In the genomic region with DNA sequence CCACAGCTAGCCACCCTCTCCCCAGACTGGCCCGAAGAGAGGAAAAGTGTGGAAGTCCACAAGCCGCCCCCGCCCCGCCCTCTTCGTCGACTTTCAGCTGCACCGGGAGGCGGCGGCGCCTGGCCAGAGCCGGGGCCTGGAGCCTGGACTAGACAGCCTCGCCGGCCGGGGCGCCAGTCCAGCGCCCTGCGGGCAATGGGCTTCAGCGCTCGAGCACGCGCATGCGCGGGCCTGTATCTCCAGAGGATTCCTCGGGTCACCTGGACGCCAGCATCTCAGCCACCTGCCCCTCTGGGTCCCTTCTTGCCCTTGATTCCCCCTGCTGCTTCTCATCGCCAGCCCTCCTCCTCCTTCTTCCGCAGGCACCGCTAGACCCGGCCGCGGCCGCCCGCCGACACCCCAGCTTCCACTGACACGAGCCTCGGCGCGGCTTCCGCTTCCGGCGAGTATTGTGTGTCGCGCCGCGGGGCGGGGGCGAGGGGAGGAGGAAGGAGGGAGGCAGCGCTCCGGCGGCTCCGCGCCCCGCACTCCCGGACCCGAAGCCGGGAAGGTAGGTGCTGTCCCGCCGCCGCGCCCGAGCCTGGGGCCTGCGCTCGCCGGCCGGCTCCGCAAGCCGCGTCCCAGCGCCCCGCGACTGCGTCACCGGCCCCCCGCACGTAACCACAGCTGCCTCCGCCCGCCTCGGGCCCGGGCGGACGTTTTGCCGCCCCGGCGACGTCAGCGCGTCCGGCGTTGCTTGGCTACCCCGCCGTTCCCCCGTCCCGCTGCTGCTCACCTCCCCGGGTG, we compare ENCODE assay signal across 1 cellular context.
TF ChIP-seq lines count a peak whose summit lies in the region.

TRIM39 (plus strand) TSS at position 482 of the 786 bp plus-strand sequence. CDS start 2,391 bp downstream, outside the sequence.

TF ChIP-seq in neural cell, 6 proteins besides CTCF, POLR2A, EP300 and RAD21:
- TF ChIP-seq REST (IDR thresholded peaks at IDR 0.05; ENCODE audit: borderline replicate concordance) (peak; percentile 66), EZH2 (IDR thresholded peaks at IDR 0.05; ENCODE audit: borderline replicate concordance, insufficient read depth, low read length, poor library complexity, severe bottlenecking) (no peak), SMC3 (conservative IDR thresholded peaks at IDR 0.05; ENCODE audit: poor library complexity) (peak; percentile 32), POLR2AphosphoS5 (IDR thresholded peaks at IDR 0.05) (peak; percentile 85), MXI1 (conservative IDR thresholded peaks at IDR 0.05; ENCODE audit: poor library complexity, severe bottlenecking) (peak; percentile 89), TAF1 (IDR thresholded peaks at IDR 0.05; ENCODE audit: low read depth) (peak; percentile 54)
